In genomic region chr5:163696270-163696887, GRCh38 we compare ENCODE assay signal across 8 cellular contexts.
A peak's percentile ranks its signal among the peaks of the same experiment; 100 is the strongest.
DNase-seq lines count a peak whose midpoint lies in the region; ATAC-seq and TF ChIP-seq lines count a peak whose summit lies in the region.

No MANE protein-coding gene starts in this region.

- H3K79me2 ChIP-seq in SK-N-SH (ENCODE audit: insufficient read depth) = no peaks in the 10 kb centered on the region

- CTCF ChIA-PET in SK-N-SH (lab: Yijun Ruan, JAX) = interaction anchor here (0.8 to 2.3 kb wide), 30 partner anchors 9 to 871 kb away, joined by 3 to 11 read pairs (median 4); no protein-coding TSS in a partner anchor

- no peaks in the 10 kb centered on the region for H3F3A ChIP-seq in SK-N-SH (replicated peaks; ENCODE audit: insufficient read depth)

- H2AFZ ChIP-seq in SK-N-SH (ENCODE audit: low read depth) = no peak overlapping the region

- no peaks in the 10 kb centered on the region for H3K27me3 ChIP-seq in MG63
- H3K27me3 ChIP-seq in SK-N-SH (ENCODE audit: insufficient read depth) = no peaks in the 10 kb centered on the region

- H3K27ac Mint-ChIP-seq in HFFc6 (no peak overlapping the region), naive B cell (peak overlapping the region in 1 of 6 donors; percentile 51)

- no peak for TF ChIP-seq EP300 in SK-N-SH (IDR thresholded peaks at IDR 0.05; ENCODE audit: borderline replicate concordance in 1 of 2, low read depth in 1 of 2, low read length in 1 of 2)

- H3K9me3 ChIP-seq in MG63 (no peaks in the 10 kb centered on the region), SK-N-SH (no peaks in the 10 kb centered on the region)

- H3K9ac ChIP-seq in SK-N-SH = no peak overlapping the region

- peak; percentile 88 to 97 for ATAC-seq in naive B cell (ENCODE audit: low read depth in 2 of 2)

- H3K27ac ChIP-seq in SK-N-SH (ENCODE audit: low read depth in 2 of 2, low read length in 1 of 2) = no peak overlapping the region; a peak in 1 of 4 replicates

- TF ChIP-seq CTCF in GM12875 (IDR thresholded peaks at IDR 0.05; ENCODE audit: borderline replicate concordance, insufficient read depth, low read depth, low read length) = peak; percentile 59
- peak; percentile 87 for TF ChIP-seq CTCF in HFFc6 (IDR thresholded peaks at IDR 0.05)
- TF ChIP-seq CTCF in SK-N-SH (IDR thresholded peaks at IDR 0.05) = peak; percentile 81

- H3K4me3 Mint-ChIP-seq in HFFc6 (peak overlapping the region; percentile 18; the same call in 1 of the 2 replicates), naive B cell (peak overlapping the region in 1 of 8 donors; percentile 26)

- peaks cover 0 to 2% of the 10 kb centered on the region in 2 experiments; a peak in 1 of 4 replicates for H3K4me1 ChIP-seq in SK-N-SH (ENCODE audit: control insufficient read depth in 1 of 2, insufficient read depth in 2 of 2, low read depth in 1 of 2, low read length in 1 of 2)

- DNase-seq in 8988T (peak; percentile 5), HFFc6 (peak; percentile 78), MG63 (peak; percentile 49), SK-N-SH (peak; percentile 50), erythroblast (lab: John Stamatoyannopoulos, UW) (peak; percentile 3 to 22), naive B cell (peak; percentile 54), NCI-H128 (lab: John Stamatoyannopoulos, UW; ENCODE audit: unreplicated experiment) (no peak)

- 12% methylated on average over 10 of the region's 10 CpGs for WGBS in SK-N-SH (ENCODE audit: low lambda C conversion rate)

- TF ChIP-seq RAD21 in SK-N-SH (IDR thresholded peaks at IDR 0.05; ENCODE audit: low read length) = peak; percentile 98

- no peak overlapping the region for H3K4me3 ChIP-seq in GM12875 (ENCODE audit: low read depth, low read length)
- no peak overlapping the region for H3K4me3 ChIP-seq in MG63
- H3K4me3 ChIP-seq in SK-N-SH (ENCODE audit: low read depth in 2 of 2, low read length in 1 of 2) = no peak overlapping the region; a peak in 1 of 4 replicates

- H4K20me1 ChIP-seq in SK-N-SH (ENCODE audit: insufficient read depth) = no peaks in the 10 kb centered on the region

- POLR2A ChIA-PET in SK-N-SH (lab: Yijun Ruan, JAX) = no interaction called here

- H3K36me3 Mint-ChIP-seq in HFFc6 (ENCODE audit: low read depth) = no peaks in the 10 kb centered on the region; the same call in 1 of the 2 replicates
- H3K36me3 Mint-ChIP-seq in naive B cell = no peaks in the 10 kb centered on the region

- H3K4me2 ChIP-seq in SK-N-SH = no peak overlapping the region

- no peaks in the 10 kb centered on the region for H3K9me2 ChIP-seq in SK-N-SH

- H3K9me3 Mint-ChIP-seq in HFFc6 (no peaks in the 10 kb centered on the region), naive B cell (no peaks in the 10 kb centered on the region)

- H3K27me3 Mint-ChIP-seq in HFFc6 (ENCODE audit: insufficient read depth) (no peaks in the 10 kb centered on the region; the same call in 1 of the 2 replicates), naive B cell (peaks cover 0 to 7% (median 0%) of the 10 kb centered on the region in 3 donors)

- H3K4me1 Mint-ChIP-seq in HFFc6 (ENCODE audit: low read depth) = peaks cover 17% of the 10 kb centered on the region
- H3K4me1 Mint-ChIP-seq in naive B cell = peaks cover 4 to 10% (median 9%) of the 10 kb centered on the region in 3 donors

- no peak for TF ChIP-seq POLR2A in erythroblast (IDR thresholded peaks at IDR 0.05; ENCODE audit: low read length)

- no peaks in the 10 kb centered on the region for H3K36me3 ChIP-seq in MG63
- H3K36me3 ChIP-seq in SK-N-SH (replicated peaks in 1 of 2; ENCODE audit: control insufficient read depth in 1 of 2, insufficient read depth in 2 of 2, low read length in 1 of 2) = no peaks in the 10 kb centered on the region

TF ChIP-seq in SK-N-SH, 30 proteins besides CTCF, POLR2A, EP300 and RAD21:
- TF ChIP-seq JUND (IDR thresholded peaks at IDR 0.05) (no peak), PBX3 (IDR thresholded peaks at IDR 0.05) (no peak), TEAD4 (IDR thresholded peaks at IDR 0.05; ENCODE audit: borderline replicate concordance, insufficient read depth) (no peak), REST (IDR thresholded peaks at IDR 0.05; ENCODE audit: low read depth, low read length) (no peak), SMC3 (IDR thresholded peaks at IDR 0.05; ENCODE audit: low read depth, low read length) (peak; percentile 89), FOXM1 (IDR thresholded peaks at IDR 0.05; ENCODE audit: low read depth) (no peak)
TF ChIP-seq in SK-N-SH: peak in this region for 1.
